Comparison of ENCODE assay signal across 11 cellular contexts in genomic region chr19:7098096-7098495, GRCh38. TPM values are rescaled to one million over a fixed set of nuclear protein-coding genes. Genes with fewer than 3 reads are reported as not detected.
DNase-seq lines count a peak whose midpoint lies in the region; ATAC-seq and TF ChIP-seq lines count a peak whose summit lies in the region.
"Had no signal": no experiment of that assay in that cellular context is flagged by ENCODE, and none has a peak within 500 bp of the region (broad histone marks: within the 10 kb centered on the region; RNA-seq: fewer than 3 reads in every experiment).

No MANE protein-coding gene starts in this region.

- in situ Hi-C loops in mammary epithelial cell (cut with MboI; ENCODE audit: low sequenced_read_pairs in 2 of 2): no loop called here

- H3K4me2 ChIP-seq in mammary epithelial cell (ENCODE audit: insufficient read depth, low read depth, low read length): peak overlapping the region; percentile 79

- TF ChIP-seq CTCF in mammary epithelial cell (conservative IDR thresholded peaks at IDR 0.05 in 1 of 2, IDR thresholded peaks at IDR 0.05 in 1 of 2; ENCODE audit: extremely low read depth in 1 of 2, insufficient read depth in 1 of 2, low read depth in 1 of 2, low read length in 2 of 2): no peak
- no peak for TF ChIP-seq CTCF in nephron (IDR thresholded peaks at IDR 0.05; ENCODE audit: unreplicated experiment in 3 of 3)
- no peak for TF ChIP-seq CTCF in body of pancreas (IDR thresholded peaks at IDR 0.05)

- TF ChIP-seq POLR2A in body of pancreas (IDR thresholded peaks at IDR 0.05): no peak

- H3K9ac ChIP-seq in mammary epithelial cell (ENCODE audit: insufficient read depth, low read length): no peak overlapping the region

- peaks cover 14% of the 10 kb centered on the region for H3K27me3 Mint-ChIP-seq in CD4-positive, CD25-positive, alpha-beta regulatory T cell
- no peaks in the 10 kb centered on the region for H3K27me3 Mint-ChIP-seq in nephron (ENCODE audit: low read depth)

- no peaks in the 10 kb centered on the region for H4K20me1 ChIP-seq in mammary epithelial cell (ENCODE audit: insufficient read depth, low read length)

- dilution Hi-C loops in mammary epithelial cell (cut with HindIII; ENCODE audit: low sequenced_read_pairs): loop anchor here (5.0 kb wide), 1 partner anchor 59 kb away; no protein-coding TSS in a partner anchor

- peaks cover 20% of the 10 kb centered on the region for H3K4me1 ChIP-seq in CD4-positive, CD25-positive, alpha-beta regulatory T cell (ENCODE audit: control insufficient read depth, insufficient read depth, low read length, poor library complexity, severe bottlenecking)
- H3K4me1 ChIP-seq in mammary epithelial cell (ENCODE audit: insufficient read depth, low read length): peaks cover 6% of the 10 kb centered on the region
- peaks cover 19% of the 10 kb centered on the region for H3K4me1 ChIP-seq in body of pancreas

- no peaks in the 10 kb centered on the region for H3K27me3 ChIP-seq in CD4-positive, CD25-positive, alpha-beta regulatory T cell (ENCODE audit: control insufficient read depth, insufficient read depth, low read length)
- H3K27me3 ChIP-seq in MG63: peaks cover 3% of the 10 kb centered on the region
- no peaks in the 10 kb centered on the region for H3K27me3 ChIP-seq in mammary epithelial cell (ENCODE audit: insufficient read depth, low read length)
- H3K27me3 ChIP-seq in body of pancreas: no peaks in the 10 kb centered on the region
- H3K27me3 ChIP-seq: ovary, stomach had no signal

- intact Hi-C loops in mammary epithelial cell (cut with micrococcal nuclease): no loop called here
- intact Hi-C loops in body of pancreas (cut with DNase I): no loop called here

- H3K27ac Mint-ChIP-seq in CD4-positive, CD25-positive, alpha-beta regulatory T cell: peak overlapping the region; percentile 89 to 96 (median 92)
- H3K27ac Mint-ChIP-seq in nephron: peak overlapping the region; percentile 95 to 99 (median 95)

- H3K36me3 ChIP-seq in CD4-positive, CD25-positive, alpha-beta regulatory T cell (ENCODE audit: control insufficient read depth, insufficient read depth, low read length): no peaks in the 10 kb centered on the region
- no peaks in the 10 kb centered on the region for H3K36me3 ChIP-seq in MG63
- no peaks in the 10 kb centered on the region for H3K36me3 ChIP-seq in mammary epithelial cell (ENCODE audit: insufficient read depth, low read length)
- no peaks in the 10 kb centered on the region for H3K36me3 ChIP-seq in body of pancreas (replicated peaks in 1 of 2; ENCODE audit: insufficient read depth in 1 of 2, low read depth in 2 of 2)
- H3K36me3 ChIP-seq: ovary had no signal

- CTCF ChIA-PET in mammary epithelial cell (lab: Charles Lee; ENCODE audit: low non-redundant PET): no interaction called here

- H3K27ac ChIP-seq in CD4-positive, CD25-positive, alpha-beta regulatory T cell (ENCODE audit: insufficient read depth, low read length, poor library complexity, severe bottlenecking): no peak overlapping the region
- no peak overlapping the region for H3K27ac ChIP-seq in mammary epithelial cell (ENCODE audit: insufficient read depth, low read depth, low read length)
- H3K27ac ChIP-seq in body of pancreas: peak overlapping the region in 1 of 4 donors; percentile 95

- peak overlapping the region; percentile 85 to 99 (median 94) for H3K4me3 Mint-ChIP-seq in CD4-positive, CD25-positive, alpha-beta regulatory T cell
- peak overlapping the region; percentile 85 to 92 (median 91) for H3K4me3 Mint-ChIP-seq in nephron

- H3K9me3 Mint-ChIP-seq in CD4-positive, CD25-positive, alpha-beta regulatory T cell: peaks cover 3 to 41% (median 12%) of the 10 kb centered on the region in 7 donors
- peaks cover 36% of the 10 kb centered on the region for H3K9me3 Mint-ChIP-seq in nephron

- peaks cover 11 to 31% of the 10 kb centered on the region in 2 experiments for H3K9me3 ChIP-seq in CD4-positive, CD25-positive, alpha-beta regulatory T cell (ENCODE audit: control insufficient read depth in 2 of 2, low read length in 2 of 2)
- H3K9me3 ChIP-seq in MG63 (peaks cover 31% of the 10 kb centered on the region), mammary epithelial cell (replicated peaks; ENCODE audit: insufficient read depth, low read length) (peaks cover 7% of the 10 kb centered on the region), body of pancreas (peaks cover 0 to 8% (median 0%) of the 10 kb centered on the region in 3 donors)
- H3K9me3 ChIP-seq: ovary had no signal

- peaks cover 8% of the 10 kb centered on the region for H3K36me3 Mint-ChIP-seq in CD4-positive, CD25-positive, alpha-beta regulatory T cell
- H3K36me3 Mint-ChIP-seq in nephron (ENCODE audit: low read depth): peaks cover 37% of the 10 kb centered on the region

- 97% methylated on average over 3 of the region's 3 CpGs for WGBS in mammary epithelial cell (ENCODE audit: low coverage, missing lambda C conversion rate)
- WGBS in body of pancreas, 2 donors: 90 to 98% methylated on average over 3 of the region's 3 CpGs

- H3K4me1 Mint-ChIP-seq in CD4-positive, CD25-positive, alpha-beta regulatory T cell: peaks cover 5 to 33% (median 19%) of the 10 kb centered on the region in 4 donors
- peaks cover 4% of the 10 kb centered on the region for H3K4me1 Mint-ChIP-seq in nephron

- no peak overlapping the region for H2AFZ ChIP-seq in mammary epithelial cell (ENCODE audit: low read depth, low read length)

- peak overlapping the region; percentile 62 for H3K4me3 ChIP-seq in CD4-positive, CD25-positive, alpha-beta regulatory T cell (ENCODE audit: low read depth, low read length)
- H3K4me3 ChIP-seq in MG63 (peak overlapping the region; percentile 68), mammary epithelial cell (replicated peaks in 1 of 3; ENCODE audit: insufficient read depth in 1 of 3, low read depth in 2 of 3, low read length in 3 of 3) (peak overlapping the region; percentile 64 to 73 (median 67)), body of pancreas (no peak overlapping the region)

- BruUV-seq in mammary epithelial cell (replicated peaks; lab: Mats Ljungman, UMichigan): no TSS peak

- no peak for ATAC-seq in CD4-positive, CD25-positive, alpha-beta regulatory T cell (ENCODE audit: low read depth in 2 of 2)
- ATAC-seq in HG03196 (IDR thresholded peaks at IDR 0.05; ENCODE audit: unreplicated experiment) (no peak), body of pancreas (no peak)

- DNase-seq in CD4-positive, CD25-positive, alpha-beta regulatory T cell: no peak
- DNase-seq in MG63: no peak
- DNase-seq in mammary epithelial cell: no peak
- DNase-seq in NCI-H146 treated with DMSO at 0.1 percent for 48 hours (lab: John Stamatoyannopoulos, UW; ENCODE audit: unreplicated experiment): no peak
- no peak for DNase-seq in body of pancreas
- DNase-seq in putamen (ENCODE audit: low spot score): no peak
- DNase-seq: stomach had no signal

- H3K79me2 ChIP-seq in mammary epithelial cell (ENCODE audit: insufficient read depth, low read length): no peaks in the 10 kb centered on the region

RNA-seq across cellular contexts. Expression of gene ZNF557, which starts 28.6 kb away (rescaled TPM):
- 10.7 TPM for total RNA-seq in CD4-positive, CD25-positive, alpha-beta regulatory T cell
- polyA plus RNA-seq in CD4-positive, CD25-positive, alpha-beta regulatory T cell: 1 to 10 TPM; 2.0 to 7.2 (median 5.6) TPM
- total RNA-seq in MG63 (2014; rRNA removed; shearing (Covaris generic); ENCODE audit: low replicate concordance): 8.7 and 13.1 TPM in 2 replicates
- total RNA-seq in mammary epithelial cell (10 to 100 TPM in 1 of 2 donors, 1 to 10 TPM in 1; 8.4 to 13.2 TPM), body of pancreas (1 to 10 TPM; 6.5 to 6.6 TPM)
- 2.3 TPM for polyA plus RNA-seq in mammary epithelial cell
- polyA minus RNA-seq in mammary epithelial cell: 12.5 TPM

RNA-seq across cellular contexts. Expression of gene MBD3L3, which starts 39.6 kb away (rescaled TPM):
- total RNA-seq in CD4-positive, CD25-positive, alpha-beta regulatory T cell: not detected
- polyA plus RNA-seq in CD4-positive, CD25-positive, alpha-beta regulatory T cell: not detected
- not detected in 2 replicates for total RNA-seq in MG63 (2014; rRNA removed; shearing (Covaris generic); ENCODE audit: low replicate concordance)
- total RNA-seq in mammary epithelial cell (not detected), body of pancreas (not detected)
- polyA plus RNA-seq in mammary epithelial cell: not detected
- not detected for polyA minus RNA-seq in mammary epithelial cell
- total RNA-seq: dermis microvascular lymphatic vessel endothelial cell, ovary, stomach had no signal
- polyA plus RNA-seq: ovary, stomach had no signal

RNA-seq across cellular contexts. Expression of gene MBD3L2, which starts 49.0 kb away (rescaled TPM):
- not detected for total RNA-seq in CD4-positive, CD25-positive, alpha-beta regulatory T cell
- polyA plus RNA-seq in CD4-positive, CD25-positive, alpha-beta regulatory T cell: not detected
- total RNA-seq in MG63 (2014; rRNA removed; shearing (Covaris generic); ENCODE audit: low replicate concordance): not detected in 2 replicates
- total RNA-seq in mammary epithelial cell (not detected), body of pancreas (not detected)
- not detected for polyA plus RNA-seq in mammary epithelial cell
- polyA minus RNA-seq in mammary epithelial cell: not detected
- total RNA-seq: dermis microvascular lymphatic vessel endothelial cell, ovary, stomach had no signal
- polyA plus RNA-seq: ovary, stomach had no signal

RNA-seq across cellular contexts. Expression of gene MBD3L4, which starts 58.1 kb away (rescaled TPM):
- not detected for total RNA-seq in CD4-positive, CD25-positive, alpha-beta regulatory T cell
- polyA plus RNA-seq in CD4-positive, CD25-positive, alpha-beta regulatory T cell: not detected
- total RNA-seq in MG63 (2014; rRNA removed; shearing (Covaris generic); ENCODE audit: low replicate concordance): not detected in 2 replicates
- total RNA-seq in mammary epithelial cell (not detected), body of pancreas (not detected)
- not detected for polyA plus RNA-seq in mammary epithelial cell
- polyA minus RNA-seq in mammary epithelial cell: not detected
- total RNA-seq: dermis microvascular lymphatic vessel endothelial cell, ovary, stomach had no signal
- polyA plus RNA-seq: ovary, stomach had no signal

Comparison
In these comparisons a context has a peak if more than half of its experiments do, and no peak if none do; other contexts are left out.
1. H3K4me3 ChIP-seq: peak in CD4-positive, CD25-positive, alpha-beta regulatory T cell (single experiment), MG63 (single experiment) and mammary epithelial cell (3 of 3); none in body of pancreas (0 of 2).